Comparison of ENCODE assay signal across 18 cellular contexts in genomic region chr7:102696009-102696408, GRCh38. TPM values are rescaled to one million over a fixed set of nuclear protein-coding genes. Genes with fewer than 3 reads are reported as not detected.
"Had no signal": no experiment of that assay in that cellular context is flagged by ENCODE, and none has a peak within 500 bp of the region (broad histone marks: within the 10 kb centered on the region; RNA-seq: fewer than 3 reads in every experiment).

No MANE protein-coding gene starts in this region.

RNA-seq across cellular contexts. Expression of gene SPDYE2B, which starts 45.9 kb away (rescaled TPM):
- total RNA-seq: colonic mucosa; dermis microvascular lymphatic vessel endothelial cell; endodermal cell; esophagus mucosa; esophagus squamous epithelium; gastrocnemius medialis; glomerular endothelial cell; heart right ventricle; kidney epithelial cell; left cardiac atrium; left lung; left ventricle myocardium superior; lower leg skin; lower lobe of right lung; lung microvascular endothelial cell; mucosa of gallbladder; naive thymus-derived CD4-positive, alpha-beta T cell had no signal
- polyA plus RNA-seq: heart right ventricle; keratinocyte; naive thymus-derived CD4-positive, alpha-beta T cell had no signal
